ENCODE assay signal across 8 cellular contexts in the genomic region with DNA sequence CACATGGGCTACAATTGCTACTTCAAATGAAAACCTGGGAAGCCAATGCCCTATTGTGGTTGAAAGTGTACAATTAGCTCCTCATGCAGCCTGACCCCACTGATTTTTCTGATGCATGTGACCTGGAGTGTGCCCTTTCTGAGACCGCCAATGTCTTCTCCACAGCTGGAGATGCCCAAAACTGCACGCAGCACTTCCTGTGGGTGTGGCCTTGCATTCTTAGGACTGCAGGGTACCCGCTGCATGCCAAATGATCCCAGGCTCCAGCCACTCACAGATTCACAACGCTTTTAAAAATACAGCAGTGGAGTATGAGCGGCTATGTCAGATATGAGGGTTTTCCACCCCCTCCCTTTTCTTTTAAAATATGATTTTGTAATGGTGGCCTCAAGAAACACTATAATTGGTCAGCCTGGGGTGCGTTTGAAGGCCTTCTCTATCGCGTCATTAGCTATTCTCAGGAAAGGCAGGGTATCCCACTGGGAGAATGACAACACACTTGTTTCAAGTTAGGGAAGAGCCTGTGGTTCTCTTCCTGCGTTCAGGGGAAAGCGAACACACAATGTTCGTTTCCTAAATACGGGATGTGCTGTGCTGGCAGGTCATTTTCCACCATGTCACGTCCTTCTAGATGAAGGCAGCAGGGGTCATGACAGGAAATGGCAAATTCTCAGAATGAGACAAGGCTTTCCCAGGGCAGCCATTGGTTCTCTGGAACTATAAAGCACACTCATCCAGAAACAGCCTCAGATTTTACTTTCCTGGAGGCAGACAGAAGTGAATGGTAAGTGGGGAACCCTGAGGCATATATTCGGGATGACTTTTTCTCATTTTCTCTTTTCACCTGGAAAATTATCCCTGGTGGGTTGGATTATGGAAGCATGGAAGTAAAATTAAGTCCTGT. TPM values are rescaled to one million over a fixed set of nuclear protein-coding genes. Genes with fewer than 3 reads are reported as not detected.
DNase-seq lines count a peak whose midpoint lies in the region; ATAC-seq and TF ChIP-seq lines count a peak whose summit lies in the region.

A gene with protein sequence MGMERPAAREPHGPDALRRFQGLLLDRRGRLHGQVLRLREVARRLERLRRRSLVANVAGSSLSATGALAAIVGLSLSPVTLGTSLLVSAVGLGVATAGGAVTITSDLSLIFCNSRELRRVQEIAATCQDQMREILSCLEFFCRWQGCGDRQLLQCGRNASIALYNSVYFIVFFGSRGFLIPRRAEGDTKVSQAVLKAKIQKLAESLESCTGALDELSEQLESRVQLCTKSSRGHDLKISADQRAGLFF (plus strand): TSS at position 749 of the 904 bp plus-strand sequence. CDS start 33 bp downstream, at position 782.

- H3F3A ChIP-seq in DOHH2 (ENCODE audit: control insufficient read depth, insufficient read depth) = no peaks in the 10 kb centered on the region; the same call in none of the 2 replicates
- H3F3A ChIP-seq in neural cell (ENCODE audit: insufficient read depth, low read length, poor library complexity, severe bottlenecking) = no peaks in the 10 kb centered on the region

- peaks cover 7% of the 10 kb centered on the region; the same call in 1 of the 2 replicates for H3K27me3 ChIP-seq in DOHH2 (ENCODE audit: control insufficient read depth, low read length)
- no peaks in the 10 kb centered on the region for H3K27me3 ChIP-seq in esophagus (ENCODE audit: control insufficient read depth in 1 of 2, insufficient read depth in 2 of 2, low read length in 2 of 2)
- H3K27me3 ChIP-seq in neural cell (ENCODE audit: insufficient read depth, low read depth, low read length) = no peaks in the 10 kb centered on the region

- H4K20me1 ChIP-seq in DOHH2 (ENCODE audit: control insufficient read depth, insufficient read depth, low read depth, low read length) (no peaks in the 10 kb centered on the region), neural cell (ENCODE audit: insufficient read depth) (no peaks in the 10 kb centered on the region)

- TF ChIP-seq EP300 in neural cell (conservative IDR thresholded peaks at IDR 0.05; ENCODE audit: poor library complexity, severe bottlenecking) = no peak

- H3K27ac ChIP-seq in DOHH2 (ENCODE audit: low read depth, low read length) = no peak within 1 kb of the TSS
- H3K27ac ChIP-seq in RWPE1 = peak within 1 kb of the TSS; percentile 60
- H3K27ac ChIP-seq in esophagus (ENCODE audit: low read depth in 2 of 2, low read length in 1 of 2) = peak within 1 kb of the TSS; percentile 84 to 86
- no peak within 1 kb of the TSS for H3K27ac ChIP-seq in neural cell (ENCODE audit: low read length)

- H3K9me2 ChIP-seq in DOHH2 (replicated peaks; ENCODE audit: control insufficient read depth, low read length) (no peaks in the 10 kb centered on the region), neural cell (ENCODE audit: insufficient read depth, low read length) (no peaks in the 10 kb centered on the region)

- no peaks in the 10 kb centered on the region for H3K79me2 ChIP-seq in DOHH2 (ENCODE audit: control insufficient read depth, low read length)
- no peaks in the 10 kb centered on the region for H3K79me2 ChIP-seq in neural cell (replicated peaks; ENCODE audit: insufficient read depth, low read length)

- H3K4me1 ChIP-seq in DOHH2 (ENCODE audit: control insufficient read depth, low read length) (peaks cover 25% of the 10 kb centered on the region), esophagus (ENCODE audit: control insufficient read depth in 2 of 2, insufficient read depth in 2 of 2, low read length in 1 of 2) (peaks cover 0 to 6% of the 10 kb centered on the region in 2 donors)

- no peaks in the 10 kb centered on the region for H3K36me3 ChIP-seq in DOHH2 (ENCODE audit: control insufficient read depth, low read length)
- H3K36me3 ChIP-seq in esophagus (ENCODE audit: control insufficient read depth in 2 of 2, insufficient read depth in 2 of 2, low read length in 1 of 2) = no peaks in the 10 kb centered on the region
- H3K36me3 ChIP-seq in neural cell (ENCODE audit: insufficient read depth, low read length) = no peaks in the 10 kb centered on the region

- TF ChIP-seq CTCF in DOHH2 (IDR thresholded peaks at IDR 0.05; ENCODE audit: low read depth, low read length, poor library complexity, severe bottlenecking) (no peak), RWPE1 (conservative IDR thresholded peaks at IDR 0.05; ENCODE audit: low read depth) (no peak), neural cell (IDR thresholded peaks at IDR 0.05; ENCODE audit: poor library complexity, severe bottlenecking) (no peak)

- H3K9me3 ChIP-seq in DOHH2 (ENCODE audit: control insufficient read depth, insufficient read depth, low read length) (no peaks in the 10 kb centered on the region), esophagus (ENCODE audit: control insufficient read depth in 2 of 2, insufficient read depth in 1 of 2, low read depth in 1 of 2, low read length in 1 of 2) (no peaks in the 10 kb centered on the region), neural cell (ENCODE audit: low read length) (no peaks in the 10 kb centered on the region)

- ATAC-seq in HG03025 (IDR thresholded peaks at IDR 0.05; ENCODE audit: low FRiP score, unreplicated experiment) (no peak), HG02938 (IDR thresholded peaks at IDR 0.05; ENCODE audit: unreplicated experiment) (no peak)

- H3K4me2 ChIP-seq in DOHH2 (ENCODE audit: low read length) (peak within 1 kb of the TSS; percentile 90), neural cell (ENCODE audit: low read length) (no peak within 1 kb of the TSS)

- CTCF ChIA-PET in RWPE1 (lab: Yijun Ruan, JAX) = no interaction called here

- H2AFZ ChIP-seq in neural cell (ENCODE audit: low read depth, low read length) = no peak within 1 kb of the TSS

- POLR2A ChIA-PET in RWPE1 (lab: Yijun Ruan, JAX; ENCODE audit: low non-redundant PET) = no interaction called here

- no peak within 1 kb of the TSS for H3K9ac ChIP-seq in neural cell (ENCODE audit: low read length)

- 77 to 81% methylated on average over 14 of the region's 14 CpGs for WGBS in esophagus, 2 donors

- H3K4me3 ChIP-seq in DOHH2 (ENCODE audit: low read length) (peak within 1 kb of the TSS; percentile 78), esophagus (ENCODE audit: low read depth in 1 of 2, low read length in 2 of 2) (peak within 1 kb of the TSS; percentile 53 to 72), neural cell (ENCODE audit: low read length) (peak within 1 kb of the TSS; percentile 61)

- DNase-seq in RWPE1 (ENCODE audit: low spot score) (no peak), NCI-H82 (lab: John Stamatoyannopoulos, UW) (no peak), GDM1 (lab: John Stamatoyannopoulos, UW) (no peak)

- no peak for TF ChIP-seq RAD21 in neural cell (conservative IDR thresholded peaks at IDR 0.05)

TF ChIP-seq in neural cell, 6 proteins besides CTCF, POLR2A, EP300 and RAD21:
- no peak for TF ChIP-seq EZH2 (IDR thresholded peaks at IDR 0.05; ENCODE audit: borderline replicate concordance, insufficient read depth, low read length, poor library complexity, severe bottlenecking)
- no peak for TF ChIP-seq MXI1 (conservative IDR thresholded peaks at IDR 0.05; ENCODE audit: poor library complexity, severe bottlenecking)
- no peak for TF ChIP-seq SMC3 (conservative IDR thresholded peaks at IDR 0.05; ENCODE audit: poor library complexity)
- TF ChIP-seq TAF1 (IDR thresholded peaks at IDR 0.05; ENCODE audit: low read depth) = no peak
- no peak for TF ChIP-seq POLR2AphosphoS5 (IDR thresholded peaks at IDR 0.05)
TF ChIP-seq in neural cell: peak in this region for 0.

RNA-seq across cellular contexts. Expression of the gene that starts here (rescaled TPM):
- 1 to 10 TPM in 1 of 2 donors, under 1 TPM in 1; 0.77 to 2.4 TPM for polyA plus RNA-seq in esophagus
- polyA plus RNA-seq in neural cell = 0.38 and 1.1 TPM in 2 replicates
- polyA minus RNA-seq in neural cell = 0.58 and 0.73 TPM in 2 replicates

Comparison
In these comparisons a context has a peak if more than half of its experiments do, and no peak if none do; other contexts are left out.
1. H3K27ac ChIP-seq: peak in RWPE1 (single experiment) and esophagus (2 of 2); none in DOHH2 (single experiment) and neural cell (single experiment).
2. Peak in every context shown above with its lines, with median percentiles within 50 percentile points of each other: H3K4me3 ChIP-seq.